ENCODE assay signal across 1 cellular context in the genomic region with DNA sequence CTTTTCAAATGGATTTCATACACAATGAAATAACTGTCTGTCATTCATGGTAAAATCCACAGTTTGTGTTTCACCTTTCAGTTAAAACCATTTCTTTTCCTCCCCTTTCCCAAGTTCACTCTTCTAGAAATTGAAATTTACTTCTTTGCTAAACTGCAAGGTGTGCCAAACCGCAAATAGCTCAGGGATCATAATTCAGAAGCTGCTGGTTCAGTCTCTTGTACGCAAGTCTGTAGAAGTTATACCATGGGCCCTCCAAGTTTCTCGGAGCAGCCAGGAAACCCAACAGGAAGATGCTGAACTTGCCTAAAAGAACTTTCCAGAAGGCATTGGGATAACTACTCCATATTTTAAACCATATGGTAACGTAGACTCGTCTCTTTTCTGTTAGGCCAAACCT.
TF ChIP-seq lines count a peak whose summit lies in the region.

No MANE protein-coding gene starts in this region.

TF ChIP-seq in GM23338, 12 proteins besides CTCF, POLR2A, EP300 and RAD21 (continued from another document):
- TF ChIP-seq, protein P1, sequence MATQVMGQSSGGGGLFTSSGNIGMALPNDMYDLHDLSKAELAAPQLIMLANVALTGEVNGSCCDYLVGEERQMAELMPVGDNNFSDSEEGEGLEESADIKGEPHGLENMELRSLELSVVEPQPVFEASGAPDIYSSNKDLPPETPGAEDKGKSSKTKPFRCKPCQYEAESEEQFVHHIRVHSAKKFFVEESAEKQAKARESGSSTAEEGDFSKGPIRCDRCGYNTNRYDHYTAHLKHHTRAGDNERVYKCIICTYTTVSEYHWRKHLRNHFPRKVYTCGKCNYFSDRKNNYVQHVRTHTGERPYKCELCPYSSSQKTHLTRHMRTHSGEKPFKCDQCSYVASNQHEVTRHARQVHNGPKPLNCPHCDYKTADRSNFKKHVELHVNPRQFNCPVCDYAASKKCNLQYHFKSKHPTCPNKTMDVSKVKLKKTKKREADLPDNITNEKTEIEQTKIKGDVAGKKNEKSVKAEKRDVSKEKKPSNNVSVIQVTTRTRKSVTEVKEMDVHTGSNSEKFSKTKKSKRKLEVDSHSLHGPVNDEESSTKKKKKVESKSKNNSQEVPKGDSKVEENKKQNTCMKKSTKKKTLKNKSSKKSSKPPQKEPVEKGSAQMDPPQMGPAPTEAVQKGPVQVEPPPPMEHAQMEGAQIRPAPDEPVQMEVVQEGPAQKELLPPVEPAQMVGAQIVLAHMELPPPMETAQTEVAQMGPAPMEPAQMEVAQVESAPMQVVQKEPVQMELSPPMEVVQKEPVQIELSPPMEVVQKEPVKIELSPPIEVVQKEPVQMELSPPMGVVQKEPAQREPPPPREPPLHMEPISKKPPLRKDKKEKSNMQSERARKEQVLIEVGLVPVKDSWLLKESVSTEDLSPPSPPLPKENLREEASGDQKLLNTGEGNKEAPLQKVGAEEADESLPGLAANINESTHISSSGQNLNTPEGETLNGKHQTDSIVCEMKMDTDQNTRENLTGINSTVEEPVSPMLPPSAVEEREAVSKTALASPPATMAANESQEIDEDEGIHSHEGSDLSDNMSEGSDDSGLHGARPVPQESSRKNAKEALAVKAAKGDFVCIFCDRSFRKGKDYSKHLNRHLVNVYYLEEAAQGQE (IDR thresholded peaks at IDR 0.05; ENCODE audit: unreplicated experiment) = no peak
- TF ChIP-seq STAT1 (IDR thresholded peaks at IDR 0.05; ENCODE audit: unreplicated experiment) (no peak), ZNF331 (CRISPR knock-in tag; IDR thresholded peaks at IDR 0.05; ENCODE audit: low read depth) (no peak), EZH2phosphoT487 (IDR thresholded peaks at IDR 0.05; ENCODE audit: unreplicated experiment) (no peak), JUNB (IDR thresholded peaks at IDR 0.05; ENCODE audit: unreplicated experiment) (no peak), NANOG (IDR thresholded peaks at IDR 0.05; ENCODE audit: borderline replicate concordance) (no peak)
- TF ChIP-seq, protein P2, sequence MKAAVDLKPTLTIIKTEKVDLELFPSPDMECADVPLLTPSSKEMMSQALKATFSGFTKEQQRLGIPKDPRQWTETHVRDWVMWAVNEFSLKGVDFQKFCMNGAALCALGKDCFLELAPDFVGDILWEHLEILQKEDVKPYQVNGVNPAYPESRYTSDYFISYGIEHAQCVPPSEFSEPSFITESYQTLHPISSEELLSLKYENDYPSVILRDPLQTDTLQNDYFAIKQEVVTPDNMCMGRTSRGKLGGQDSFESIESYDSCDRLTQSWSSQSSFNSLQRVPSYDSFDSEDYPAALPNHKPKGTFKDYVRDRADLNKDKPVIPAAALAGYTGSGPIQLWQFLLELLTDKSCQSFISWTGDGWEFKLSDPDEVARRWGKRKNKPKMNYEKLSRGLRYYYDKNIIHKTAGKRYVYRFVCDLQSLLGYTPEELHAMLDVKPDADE (IDR thresholded peaks at IDR 0.05) = no peak
